ENCODE assay signal across 18 cellular contexts in the genomic region with DNA sequence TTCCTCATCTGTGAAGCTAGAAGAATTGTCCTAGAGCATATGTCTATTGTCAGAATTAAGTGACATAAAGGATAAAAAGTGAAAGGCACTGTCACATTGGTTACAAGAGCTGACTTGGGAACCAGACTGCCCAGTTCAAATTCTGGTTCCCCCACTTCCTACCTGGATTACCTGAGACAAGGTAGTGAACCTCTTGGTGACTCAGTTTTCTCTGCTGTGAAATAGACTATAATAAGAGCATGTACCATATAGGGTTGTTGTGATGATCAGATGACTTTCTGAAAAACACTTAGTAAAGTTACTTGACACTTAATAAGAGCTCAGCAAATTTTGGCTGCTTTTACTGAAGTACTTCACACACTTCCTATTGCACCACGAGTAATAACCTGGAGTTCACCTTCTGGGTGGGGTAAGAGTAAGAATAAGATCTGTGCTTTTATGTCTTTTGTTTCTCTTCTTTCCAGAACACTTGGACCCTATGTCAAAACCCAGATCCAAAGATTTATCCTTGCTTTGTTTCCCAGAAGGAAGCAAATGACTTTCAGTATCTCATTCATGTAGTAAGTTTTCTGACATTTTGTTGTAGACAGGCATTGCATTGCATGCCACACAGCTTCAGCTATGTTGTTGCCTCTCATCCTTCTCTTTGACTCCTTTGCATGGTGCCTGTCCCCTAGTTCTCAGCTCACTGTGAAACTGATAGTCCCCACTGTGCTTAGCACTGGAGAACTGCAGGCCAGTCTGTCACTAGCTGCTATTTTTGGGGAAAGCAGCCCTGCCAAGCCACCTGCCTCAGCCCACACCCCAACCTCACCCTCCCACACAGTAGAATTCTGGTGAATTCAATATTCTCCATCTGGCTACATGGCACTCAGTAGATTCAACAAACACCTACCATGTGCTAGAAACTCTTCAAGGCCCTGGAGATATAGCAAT.
DNase-seq lines count a peak whose midpoint lies in the region; ATAC-seq, FAIRE-seq and TF ChIP-seq lines count a peak whose summit lies in the region.
"Had no signal": no experiment of that assay in that cellular context is flagged by ENCODE, and none has a peak within 500 bp of the region (broad histone marks: within the 10 kb centered on the region; RNA-seq: fewer than 3 reads in every experiment).

No MANE protein-coding gene starts in this region.

- ATAC-seq in GM19468 (IDR thresholded peaks at IDR 0.05; ENCODE audit: extremely low read depth, unreplicated experiment), result peak; percentile 52
- peak; percentile 49 for ATAC-seq in HG03175 (IDR thresholded peaks at IDR 0.05; ENCODE audit: unreplicated experiment)
- ATAC-seq in CD8-positive, alpha-beta T cell, result no peak

- TF ChIP-seq POLR2A in esophagus squamous epithelium (IDR thresholded peaks at IDR 0.05) (no peak), H54 (IDR thresholded peaks at IDR 0.05; ENCODE audit: low read depth, low read length) (no peak)

- no peak overlapping the region for H3K4me3 Mint-ChIP-seq in osteocyte (ENCODE audit: unreplicated experiment)
- H3K4me3 Mint-ChIP-seq in CD8-positive, alpha-beta T cell, result no peak overlapping the region
- H3K4me3 Mint-ChIP-seq: activated CD4-positive, alpha-beta T cell treated with anti-CD3 and anti-CD28 coated beads, Interleukin-2, amount 10 ng/mL, durations not matched to agents 24 days and 14 days; activated naive CD8-positive, alpha-beta T cell treated with anti-CD3 and anti-CD28 coated beads, Interleukin-2, amount 10 ng/mL, durations not matched to agents 7 days and 5 days; activated T-cell treated with anti-CD3 and anti-CD28 coated beads, Interleukin-2, amount 50 U/mL, for 24 hours; immature natural killer cell had no signal

- no peaks in the 10 kb centered on the region for H3K36me3 Mint-ChIP-seq in osteocyte (ENCODE audit: unreplicated experiment)
- H3K36me3 Mint-ChIP-seq in CD8-positive, alpha-beta T cell, result no peaks in the 10 kb centered on the region
- H3K36me3 Mint-ChIP-seq: activated naive CD8-positive, alpha-beta T cell treated with anti-CD3 and anti-CD28 coated beads, Interleukin-2, amount 10 ng/mL, durations not matched to agents 7 days and 5 days; immature natural killer cell had no signal

- FAIRE-seq in GM18507 (lab: Jason Lieb, UNC) (peak; percentile 5), H54 (lab: Jason Lieb, UNC) (no peak)
- FAIRE-seq: D721Med had no signal

- peak overlapping the region in 3 of 4 donors; percentile 11 to 56 (median 51) for H3K27ac ChIP-seq in esophagus squamous epithelium
- no peak overlapping the region for H3K27ac ChIP-seq in CD8-positive, alpha-beta T cell (ENCODE audit: low read depth, low read length)
- H3K27ac ChIP-seq: upper lobe of left lung had no signal

- no peaks in the 10 kb centered on the region for H3K9me3 Mint-ChIP-seq in osteocyte (ENCODE audit: unreplicated experiment)
- H3K9me3 Mint-ChIP-seq in CD8-positive, alpha-beta T cell, result no peaks in the 10 kb centered on the region
- H3K9me3 Mint-ChIP-seq: activated CD4-positive, alpha-beta T cell treated with anti-CD3 and anti-CD28 coated beads, Interleukin-2, amount 10 ng/mL, durations not matched to agents 24 days and 14 days; activated naive CD8-positive, alpha-beta T cell treated with anti-CD3 and anti-CD28 coated beads, Interleukin-2, amount 10 ng/mL, durations not matched to agents 7 days and 5 days; activated T-cell treated with anti-CD3 and anti-CD28 coated beads, Interleukin-2, amount 50 U/mL, for 24 hours had no signal

- WGBS in esophagus squamous epithelium, 2 donors, result 13 to 30% methylated on average over 1 of the region's 1 CpG

- intact Hi-C loops in esophagus squamous epithelium (cut with DNase I), result no loop called here
- intact Hi-C loops in CD8-positive, alpha-beta T cell (cut with DNase I, micrococcal nuclease), result no loop called here

- DNase-seq in GM18507 (ENCODE audit: extremely low spot score, insufficient read length, low read depth) (no peak), esophagus squamous epithelium (lab: John Stamatoyannopoulos, UW) (no peak), osteocyte (ENCODE audit: extremely low spot score, unreplicated experiment) (no peak), HCEC 1CT (no peak), H54 (ENCODE audit: insufficient read length, low spot score) (no peak)
- no peak for DNase-seq in CD8-positive, alpha-beta T cell
- DNase-seq: activated CD4-positive, alpha-beta T cell treated with anti-CD3 and anti-CD28 coated beads, Interleukin-2, amount 10 ng/mL, durations not matched to agents 24 days and 14 days; activated naive CD8-positive, alpha-beta T cell treated with anti-CD3 and anti-CD28 coated beads, Interleukin-2, amount 10 ng/mL, durations not matched to agents 7 days and 5 days; activated T-cell treated with anti-CD3 and anti-CD28 coated beads, Interleukin-2, amount 50 U/mL, for 24 hours; immature natural killer cell; mesenchymal stem cell; NCI-H1048; NCI-H2227 treated with DMSO at 0.1 percent for 48 hours; stimulated activated CD4-positive, alpha-beta T cell treated with anti-CD3 and anti-CD28 coated beads, Interleukin-4, amount 100 ng/mL, for 1 hour; upper lobe of left lung had no signal

- H3K4me1 ChIP-seq in esophagus squamous epithelium, result peaks cover 0 to 32% (median 0%) of the 10 kb centered on the region in 3 donors
- H3K4me1 ChIP-seq in CD8-positive, alpha-beta T cell (ENCODE audit: insufficient read depth, low read length), result no peaks in the 10 kb centered on the region

- no peak overlapping the region for H3K4me3 ChIP-seq in esophagus squamous epithelium
- no peak overlapping the region for H3K4me3 ChIP-seq in CD8-positive, alpha-beta T cell (ENCODE audit: low read depth, low read length)
- H3K4me3 ChIP-seq: upper lobe of left lung had no signal

- H3K27me3 ChIP-seq in esophagus squamous epithelium, result no peaks in the 10 kb centered on the region
- no peaks in the 10 kb centered on the region for H3K27me3 ChIP-seq in CD8-positive, alpha-beta T cell (ENCODE audit: insufficient read depth, low read length)
- H3K27me3 ChIP-seq: upper lobe of left lung had no signal

- POLR2A ChIA-PET in CD8-positive, alpha-beta T cell (lab: Charles Lee), result no interaction called here

- TF ChIP-seq CTCF in esophagus squamous epithelium (IDR thresholded peaks at IDR 0.05) (no peak), osteocyte (IDR thresholded peaks at IDR 0.05) (no peak)
- TF ChIP-seq CTCF in CD8-positive, alpha-beta T cell (IDR thresholded peaks at IDR 0.05), result no peak

- H3K27me3 Mint-ChIP-seq in osteocyte (ENCODE audit: unreplicated experiment), result peaks cover 19% of the 10 kb centered on the region
- peaks cover 3% of the 10 kb centered on the region for H3K27me3 Mint-ChIP-seq in CD8-positive, alpha-beta T cell (ENCODE audit: low read depth)

- no peaks in the 10 kb centered on the region for H3K4me1 Mint-ChIP-seq in osteocyte (ENCODE audit: unreplicated experiment)
- H3K4me1 Mint-ChIP-seq in CD8-positive, alpha-beta T cell (ENCODE audit: low read depth), result no peaks in the 10 kb centered on the region
- H3K4me1 Mint-ChIP-seq: activated CD4-positive, alpha-beta T cell treated with anti-CD3 and anti-CD28 coated beads, Interleukin-2, amount 10 ng/mL, durations not matched to agents 24 days and 14 days; activated naive CD8-positive, alpha-beta T cell treated with anti-CD3 and anti-CD28 coated beads, Interleukin-2, amount 10 ng/mL, durations not matched to agents 7 days and 5 days; immature natural killer cell had no signal

- CTCF ChIA-PET in CD8-positive, alpha-beta T cell (lab: Charles Lee), result interaction anchor here (1.8 kb wide), 1 partner anchor 11 kb away, joined by 5 read pairs; no protein-coding TSS in a partner anchor

- H3K27ac Mint-ChIP-seq in osteocyte (ENCODE audit: unreplicated experiment), result no peak overlapping the region
- H3K27ac Mint-ChIP-seq in CD8-positive, alpha-beta T cell, result no peak overlapping the region
- H3K27ac Mint-ChIP-seq: activated CD4-positive, alpha-beta T cell treated with anti-CD3 and anti-CD28 coated beads, Interleukin-2, amount 10 ng/mL, durations not matched to agents 24 days and 14 days; activated naive CD8-positive, alpha-beta T cell treated with anti-CD3 and anti-CD28 coated beads, Interleukin-2, amount 10 ng/mL, durations not matched to agents 7 days and 5 days; activated T-cell treated with anti-CD3 and anti-CD28 coated beads, Interleukin-2, amount 50 U/mL, for 24 hours; immature natural killer cell had no signal

- H3K9me3 ChIP-seq in esophagus squamous epithelium, result no peaks in the 10 kb centered on the region
- H3K9me3 ChIP-seq in CD8-positive, alpha-beta T cell (ENCODE audit: low read length), result no peaks in the 10 kb centered on the region
- H3K9me3 ChIP-seq: upper lobe of left lung had no signal

- no peaks in the 10 kb centered on the region for H3K36me3 ChIP-seq in esophagus squamous epithelium
- no peaks in the 10 kb centered on the region for H3K36me3 ChIP-seq in CD8-positive, alpha-beta T cell (ENCODE audit: insufficient read depth, low read length)
- H3K36me3 ChIP-seq: upper lobe of left lung had no signal
